ENCODE assay signal across 15 cellular contexts in the genomic region with DNA sequence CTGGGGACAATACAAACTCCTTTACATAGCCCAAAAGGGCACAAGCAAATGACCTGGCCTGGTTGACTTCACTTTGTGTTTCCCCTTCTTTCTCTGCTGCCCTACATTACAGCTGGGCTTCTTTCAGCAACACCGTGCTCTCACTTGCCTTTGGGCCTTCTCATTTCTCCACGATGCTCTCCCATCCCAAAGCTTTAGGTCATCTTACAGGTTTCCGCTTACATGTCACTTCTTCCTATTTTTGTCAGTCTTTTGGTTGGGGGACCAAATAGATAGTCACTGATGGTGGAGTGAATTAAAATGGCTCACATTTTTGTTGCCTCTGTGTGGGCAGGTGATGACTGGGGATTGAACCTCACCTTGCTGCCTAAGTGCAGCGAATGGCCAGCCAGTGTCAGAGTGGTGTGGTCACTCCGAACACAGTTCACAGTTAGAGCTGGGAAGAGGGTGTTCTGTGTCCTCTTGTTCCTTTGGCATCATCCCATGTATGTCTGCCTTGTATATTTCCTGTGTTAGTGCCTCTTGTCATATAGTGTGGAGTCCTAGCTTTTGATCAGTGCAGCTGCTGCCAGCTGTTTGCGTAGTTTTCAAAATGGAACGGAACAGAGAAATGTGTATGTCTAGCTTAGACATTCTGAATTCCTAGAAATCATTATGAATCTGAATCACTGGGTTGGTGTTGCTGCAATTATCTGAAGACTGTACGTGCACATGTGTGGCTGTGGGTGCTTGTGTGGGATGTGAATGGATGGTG.
DNase-seq lines count a peak whose midpoint lies in the region; ATAC-seq and TF ChIP-seq lines count a peak whose summit lies in the region.
"Had no signal": no experiment of that assay in that cellular context is flagged by ENCODE, and none has a peak within 500 bp of the region (broad histone marks: within the 10 kb centered on the region; RNA-seq: fewer than 3 reads in every experiment).

No MANE protein-coding gene starts in this region.

- no peaks in the 10 kb centered on the region for H3K36me3 Mint-ChIP-seq in brain
- H3K36me3 Mint-ChIP-seq: CD4-positive, CD25-positive, alpha-beta regulatory T cell had no signal

- H3K27me3 ChIP-seq in right atrium auricular region (no peaks in the 10 kb centered on the region), right lobe of liver (no peaks in the 10 kb centered on the region), transverse colon (no peaks in the 10 kb centered on the region)
- H3K27me3 ChIP-seq: BLaER1 treated with 17β-estradiol and CSF1 and Interleukin-3, amounts not matched to agents 10 nM and 100 nM had no signal

- peaks cover 0 to 9% of the 10 kb centered on the region in 2 donors for H3K4me1 ChIP-seq in right atrium auricular region
- H3K4me1 ChIP-seq in right lobe of liver: peaks cover 0 to 57% (median 12%) of the 10 kb centered on the region in 4 donors
- peaks cover 0 to 34% (median 15%) of the 10 kb centered on the region in 4 donors for H3K4me1 ChIP-seq in transverse colon
- H3K4me1 ChIP-seq: BLaER1 treated with 17β-estradiol and CSF1 and Interleukin-3, amounts not matched to agents 10 nM and 100 nM had no signal

- H3K4me3 Mint-ChIP-seq in brain: peak overlapping the region in 1 of 5 experiments; percentile 7
- H3K4me3 Mint-ChIP-seq: CD4-positive, CD25-positive, alpha-beta regulatory T cell had no signal

- TF ChIP-seq CTCF in right atrium auricular region (IDR thresholded peaks at IDR 0.05) (no peak), brain (conservative IDR thresholded peaks at IDR 0.05) (no peak), right lobe of liver (IDR thresholded peaks at IDR 0.05) (no peak), transverse colon (IDR thresholded peaks at IDR 0.05) (no peak)

- 47% methylated on average over 8 of the region's 8 CpGs for WGBS in right lobe of liver (ENCODE audit: insufficient coverage, low coverage, low lambda C conversion rate, missing lambda C conversion rate)
- 49 to 65% methylated on average over 3 to 8 of the region's 8 CpGs for WGBS in transverse colon (ENCODE audit: low coverage in 1 of 2), 2 donors

- TF ChIP-seq POLR2A in right lobe of liver (IDR thresholded peaks at IDR 0.05) (no peak), transverse colon (IDR thresholded peaks at IDR 0.05) (no peak)

- H3K27ac Mint-ChIP-seq in brain: peak overlapping the region in 4 of 5 experiments; percentile 20 to 81 (median 34)

- peaks cover 64% of the 10 kb centered on the region for H3K4me1 Mint-ChIP-seq in brain
- H3K4me1 Mint-ChIP-seq: CD4-positive, CD25-positive, alpha-beta regulatory T cell had no signal

- H3K36me3 ChIP-seq in right atrium auricular region: no peaks in the 10 kb centered on the region
- H3K36me3 ChIP-seq in right lobe of liver: no peaks in the 10 kb centered on the region
- H3K36me3 ChIP-seq in transverse colon: no peaks in the 10 kb centered on the region
- H3K36me3 ChIP-seq: BLaER1 treated with 17β-estradiol and CSF1 and Interleukin-3, amounts not matched to agents 10 nM and 100 nM had no signal

- H3K4me3 ChIP-seq in right atrium auricular region: no peak overlapping the region
- H3K4me3 ChIP-seq in right lobe of liver: no peak overlapping the region
- no peak overlapping the region for H3K4me3 ChIP-seq in transverse colon
- H3K4me3 ChIP-seq: BLaER1 treated with 17β-estradiol and CSF1 and Interleukin-3, amounts not matched to agents 10 nM and 100 nM; K562 had no signal

- H3K9me3 Mint-ChIP-seq in brain: peaks cover 0 to 4% (median 0%) of the 10 kb centered on the region in 5 experiments

- H3K27ac ChIP-seq in right atrium auricular region (no peak overlapping the region), right lobe of liver (peak overlapping the region in 1 of 3 donors; percentile 13), transverse colon (no peak overlapping the region)
- H3K27ac ChIP-seq: BLaER1 treated with 17β-estradiol and CSF1 and Interleukin-3, amounts not matched to agents 10 nM and 100 nM; HL-60 had no signal

- TF ChIP-seq EP300 in transverse colon (IDR thresholded peaks at IDR 0.05; ENCODE audit: low read depth): no peak

- ATAC-seq in left ventricle myocardium superior (peak; percentile 12), right lobe of liver (peak in 3 of 4 donors; percentile 47 to 67 (median 52))
- ATAC-seq: K562 had no signal

- H3K9me3 ChIP-seq in right atrium auricular region (no peaks in the 10 kb centered on the region), right lobe of liver (no peaks in the 10 kb centered on the region), transverse colon (no peaks in the 10 kb centered on the region)
- H3K9me3 ChIP-seq: BLaER1 treated with 17β-estradiol and CSF1 and Interleukin-3, amounts not matched to agents 10 nM and 100 nM had no signal

- H3K27me3 Mint-ChIP-seq in brain: no peaks in the 10 kb centered on the region

- intact Hi-C loops in left ventricle myocardium superior (cut with micrococcal nuclease) (no loop called here), right lobe of liver (cut with DNase I) (loop anchor here in 1 of 2 donors (10.0 kb wide), 1 partner anchor 50 kb away; no protein-coding TSS in a partner anchor), transverse colon (cut with DNase I; ENCODE audit: low total_unique reads) (no loop called here)

- in situ Hi-C loops in transverse colon (cut with MboI; ENCODE audit: low pct_ligation_motif_present in 1 of 4, low pct_unique_long_range_greater_than_20kb in 1 of 4, low sequenced_read_pairs in 3 of 4): no loop called here

- DNase-seq in left ventricle myocardium superior (no peak), right atrium auricular region (ENCODE audit: low spot score) (no peak), right lobe of liver (no peak), UCSD-AML1 (lab: John Stamatoyannopoulos, UW; ENCODE audit: unreplicated experiment) (no peak), transverse colon (no peak), NCI-H1694 (lab: John Stamatoyannopoulos, UW) (no peak)
- DNase-seq: ACHN; CD4-positive, CD25-positive, alpha-beta regulatory T cell; DND-41; GDM1; HCEC 1CT had no signal
